ENCODE assay signal across 20 cellular contexts in genomic region chr2:48993576-48993975, GRCh38.
DNase-seq lines count a peak whose midpoint lies in the region; ATAC-seq and TF ChIP-seq lines count a peak whose summit lies in the region.
"Had no signal": no experiment of that assay in that cellular context is flagged by ENCODE, and none has a peak within 500 bp of the region (broad histone marks: within the 10 kb centered on the region; RNA-seq: fewer than 3 reads in every experiment).

No MANE protein-coding gene starts in this region.

- DNase-seq in GM12865 (ENCODE audit: low read depth) (peak; percentile 40), AG08396 (ENCODE audit: low spot score) (no peak), posterior cingulate gyrus (no peak), NCI-H2196 treated with DMSO at 0.1 percent for 48 hours (lab: John Stamatoyannopoulos, UW; ENCODE audit: unreplicated experiment) (no peak)
- DNase-seq: 8988T; activated CD8-positive, alpha-beta memory T cell treated with anti-CD3 and anti-CD28 coated beads for 24 hours; amniotic stem cell; cerebellar nuclear complex; HCEC 1CT; NCI-H1105 treated with DMSO at 0.1 percent for 48 hours; Right ventricle myocardium superior; stimulated activated CD4-positive, alpha-beta T cell treated with anti-CD3 and anti-CD28 coated beads, Interleukin-4, amount 100 ng/mL, for 24 hours; tibial artery had no signal

- TF ChIP-seq CTCF in GM12865 (IDR thresholded peaks at IDR 0.05; ENCODE audit: insufficient read depth, low read depth, low read length, missing control alignments) = no peak

- ATAC-seq in GM19351 (IDR thresholded peaks at IDR 0.05; ENCODE audit: unreplicated experiment) = peak; percentile 52
- ATAC-seq in GM21825 (IDR thresholded peaks at IDR 0.05; ENCODE audit: unreplicated experiment) = peak; percentile 53
- peak; percentile 43 for ATAC-seq in HG03139 (IDR thresholded peaks at IDR 0.05; ENCODE audit: unreplicated experiment)
- ATAC-seq in GM18870 (IDR thresholded peaks at IDR 0.05; ENCODE audit: unreplicated experiment) = no peak
- ATAC-seq: activated T-helper 17 cell treated with anti-CD3 and anti-CD28 coated beads, Interleukin-2, amount 50 U/mL, for 72 hours; foreskin keratinocyte; K562 had no signal

- intact Hi-C loops in posterior cingulate gyrus (cut with DNase I) = no loop called here

- H3K4me3 ChIP-seq in GM12865 (ENCODE audit: low read depth, low read length) = no peak overlapping the region
- H3K4me3 ChIP-seq: K562, tibial artery had no signal
